ENCODE assay signal across 14 cellular contexts in genomic region chrX:41932885-41933284, GRCh38.
"Had no signal": no experiment of that assay in that cellular context is flagged by ENCODE, and none has a peak within 500 bp of the region (broad histone marks: within the 10 kb centered on the region; RNA-seq: fewer than 3 reads in every experiment).

No MANE protein-coding gene starts in this region.

- H3K36me3 ChIP-seq: adrenal gland, cardiac muscle cell, esophagus muscularis mucosa, tibial artery, vagina had no signal

- H3K9me3 ChIP-seq: adrenal gland, tibial artery, vagina had no signal

- ATAC-seq: naive thymus-derived CD8-positive, alpha-beta T cell; stimulated activated memory B cell treated with anti-CD40 and anti-IgM and Interleukin-4, amounts not matched to agents 10 μg/mL and 1 μg/mL and 100 μg/mL, for 72 hours had no signal

- H3K4me1 Mint-ChIP-seq: stimulated activated memory B cell treated with anti-CD40 and anti-IgM and Interleukin-4, amounts not matched to agents 10 μg/mL and 1 μg/mL and 100 μg/mL, for 72 hours had no signal

- H3K4me1 ChIP-seq: adrenal gland, esophagus muscularis mucosa, tibial artery, vagina had no signal

- DNase-seq: activated CD4-positive, alpha-beta T cell treated with anti-CD3 and anti-CD28 coated beads for 1 hour; activated effector memory CD4-positive, alpha-beta T cell treated with Interleukin-2 at 50 U/mL for 16 hours; adrenal gland; hippocampal formation; mesenchymal stem cell; naive thymus-derived CD8-positive, alpha-beta T cell; posterior cingulate gyrus; retina; T1000; tibial artery had no signal

- H3K4me3 Mint-ChIP-seq: naive thymus-derived CD8-positive, alpha-beta T cell; stimulated activated memory B cell treated with anti-CD40 and anti-IgM and Interleukin-4, amounts not matched to agents 10 μg/mL and 1 μg/mL and 100 μg/mL, for 72 hours had no signal

- H3K27me3 ChIP-seq: cardiac muscle cell, tibial artery, vagina had no signal

- H3K27ac ChIP-seq: adrenal gland, cardiac muscle cell, esophagus muscularis mucosa, tibial artery, vagina had no signal

- H3K27me3 Mint-ChIP-seq: naive thymus-derived CD8-positive, alpha-beta T cell; stimulated activated memory B cell treated with anti-CD40 and anti-IgM and Interleukin-4, amounts not matched to agents 10 μg/mL and 1 μg/mL and 100 μg/mL, for 72 hours had no signal

- H3K4me3 ChIP-seq: adrenal gland, cardiac muscle cell, esophagus muscularis mucosa, tibial artery, vagina had no signal

- H3K36me3 Mint-ChIP-seq: naive thymus-derived CD8-positive, alpha-beta T cell; stimulated activated memory B cell treated with anti-CD40 and anti-IgM and Interleukin-4, amounts not matched to agents 10 μg/mL and 1 μg/mL and 100 μg/mL, for 72 hours had no signal

- H3K9me3 Mint-ChIP-seq: stimulated activated memory B cell treated with anti-CD40 and anti-IgM and Interleukin-4, amounts not matched to agents 10 μg/mL and 1 μg/mL and 100 μg/mL, for 72 hours had no signal

- H3K27ac Mint-ChIP-seq: stimulated activated memory B cell treated with anti-CD40 and anti-IgM and Interleukin-4, amounts not matched to agents 10 μg/mL and 1 μg/mL and 100 μg/mL, for 72 hours had no signal
